11 cellular contexts compared by ENCODE assay signal in genomic region chr17:81030726-81031570, GRCh38. TPM values are rescaled to one million over a fixed set of nuclear protein-coding genes. Genes with fewer than 3 reads are reported as not detected.
DNase-seq lines count a peak whose midpoint lies in the region; ATAC-seq and TF ChIP-seq lines count a peak whose summit lies in the region.
"Had no signal": no experiment of that assay in that cellular context is flagged by ENCODE, and none has a peak within 500 bp of the region (broad histone marks: within the 10 kb centered on the region; RNA-seq: fewer than 3 reads in every experiment).

No MANE protein-coding gene starts in this region.

- H3K9me3 ChIP-seq in duodenal mucosa (ENCODE audit: control insufficient read depth in 1 of 2, low read length in 2 of 2) (no peaks in the 10 kb centered on the region), lower lobe of right lung (no peaks in the 10 kb centered on the region)
- H3K9me3 ChIP-seq: esophagus muscularis mucosa had no signal

- peak overlapping the region; percentile 26 to 47 for H3K4me3 ChIP-seq in duodenal mucosa (ENCODE audit: low read depth in 1 of 2, low read length in 2 of 2)
- H3K4me3 ChIP-seq in lower lobe of right lung: peak overlapping the region; percentile 40
- H3K4me3 ChIP-seq: esophagus muscularis mucosa had no signal

- peak; percentile 71 for DNase-seq in NCI-H2029 treated with DMSO at 0.1 percent for 48 hours (lab: John Stamatoyannopoulos, UW)
- DNase-seq in lower lobe of right lung: peak; percentile 82
- DNase-seq in activated CD4-positive, alpha-beta T cell treated with anti-CD3 and anti-CD28 coated beads for 1 hour: no peak
- DNase-seq in hypothalamus (lab: John Stamatoyannopoulos, UW): no peak
- no peak for DNase-seq in hepatic stellate cell (ENCODE audit: low spot score)
- DNase-seq: activated T-cell treated with anti-CD3 and anti-CD28 coated beads for 4 hours, NCI-H1436 had no signal

- H3K4me1 ChIP-seq in duodenal mucosa (ENCODE audit: control insufficient read depth in 1 of 2, insufficient read depth in 2 of 2, low read length in 2 of 2) (peaks cover 10 to 30% of the 10 kb centered on the region in 2 donors), lower lobe of right lung (peaks cover 67% of the 10 kb centered on the region)

- TF ChIP-seq CTCF in 22Rv1 (IDR thresholded peaks at IDR 0.05) (no peak), lower lobe of right lung (IDR thresholded peaks at IDR 0.05) (no peak)

- intact Hi-C loops in lower lobe of right lung (cut with DNase I): no loop called here

- H3K27ac ChIP-seq in 22Rv1 (peak overlapping the region; percentile 55), duodenal mucosa (ENCODE audit: low read depth, low read length) (peak overlapping the region; percentile 42), lower lobe of right lung (peak overlapping the region; percentile 79)
- H3K27ac ChIP-seq: esophagus muscularis mucosa had no signal

- peaks cover 30 to 32% of the 10 kb centered on the region in 2 donors for H3K27me3 ChIP-seq in duodenal mucosa (ENCODE audit: control insufficient read depth in 1 of 2, insufficient read depth in 2 of 2, low read length in 2 of 2)
- H3K27me3 ChIP-seq in lower lobe of right lung (ENCODE audit: low read depth): peaks cover 7% of the 10 kb centered on the region

- ATAC-seq in lower lobe of right lung (peak; percentile 49 to 53), HG02884 (IDR thresholded peaks at IDR 0.05; ENCODE audit: unreplicated experiment) (no peak)

- H3K36me3 ChIP-seq in duodenal mucosa (ENCODE audit: control insufficient read depth in 1 of 2, insufficient read depth in 2 of 2, low read length in 2 of 2) (no peaks in the 10 kb centered on the region), lower lobe of right lung (peaks cover 4% of the 10 kb centered on the region)

- H3K9ac ChIP-seq in duodenal mucosa (ENCODE audit: low read depth in 1 of 2, low read length in 2 of 2): peak overlapping the region; percentile 20 to 33

RNA-seq across cellular contexts. Expression of gene BAIAP2, which starts 4.0 kb away (rescaled TPM):
- total RNA-seq in lower lobe of right lung: 119 TPM

RNA-seq across cellular contexts. Expression of gene CHMP6, which starts 39.3 kb away (rescaled TPM):
- 28.8 TPM for total RNA-seq in lower lobe of right lung

Comparison
In these comparisons a context has a peak if more than half of its experiments do, and no peak if none do; other contexts are left out.
1. DNase-seq: peak in NCI-H2029 treated with DMSO at 0.1 percent for 48 hours (single experiment) and lower lobe of right lung (single experiment); none in activated CD4-positive, alpha-beta T cell treated with anti-CD3 and anti-CD28 coated beads for 1 hour (single experiment), hypothalamus (0 of 51) and hepatic stellate cell (single experiment).
2. Peak in every context shown above with its lines, with median percentiles within 50 percentile points of each other: H3K27ac ChIP-seq.